8 cellular contexts compared by ENCODE assay signal in the genomic region with DNA sequence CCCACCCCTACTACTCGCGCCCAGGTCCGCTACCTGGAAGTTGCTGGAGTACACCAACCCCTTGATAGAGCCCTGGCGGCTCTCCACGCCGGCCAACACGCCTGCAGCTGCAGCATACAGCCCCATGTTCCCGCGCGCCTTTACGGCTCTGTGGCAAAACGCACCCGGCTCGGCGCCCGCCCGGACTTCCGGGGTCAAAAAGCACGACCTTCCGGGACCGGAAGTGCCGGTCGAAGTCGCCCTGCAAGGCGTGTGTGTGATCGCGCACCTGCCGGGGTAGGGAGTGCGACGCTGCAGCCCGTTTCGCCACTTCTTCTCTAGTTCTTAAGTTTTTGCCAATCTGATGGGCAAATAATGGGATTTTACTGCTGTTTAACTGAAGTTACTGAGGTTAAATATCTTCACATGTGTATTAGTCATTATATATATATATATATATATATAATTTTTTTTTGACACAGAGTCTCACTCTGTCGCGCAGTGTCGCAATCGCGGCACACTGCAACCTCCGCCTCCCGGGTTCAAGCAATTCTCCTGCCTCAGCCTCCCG. TPM values are rescaled to one million over a fixed set of nuclear protein-coding genes. Genes with fewer than 3 reads are reported as not detected.
DNase-seq lines count a peak whose midpoint lies in the region; ATAC-seq and TF ChIP-seq lines count a peak whose summit lies in the region.

Gene NSUN5 (minus strand): TSS at position 162 of the 550 bp plus-strand sequence. CDS start 36 bp downstream, at position 126.

- H3K27me3 ChIP-seq in left lung = no peaks in the 10 kb centered on the region

- H3K27ac ChIP-seq in coronary artery = peak within 1 kb of the TSS; percentile 56 to 78
- H3K27ac ChIP-seq in left lung = peak within 1 kb of the TSS in 1 of 2 donors; percentile 82

- H3K4me1 ChIP-seq in left lung = peaks cover 0 to 29% of the 10 kb centered on the region in 2 donors

- intact Hi-C loops in left lung (cut with DNase I) = no loop called here

- H3K4me3 ChIP-seq in coronary artery = peak within 1 kb of the TSS; percentile 92
- peak within 1 kb of the TSS; percentile 56 to 85 for H3K4me3 ChIP-seq in left lung

- DNase-seq in AG08396 (ENCODE audit: low spot score) (peak; percentile 87), NCI-H510A (lab: John Stamatoyannopoulos, UW) (peak; percentile 80), coronary artery (ENCODE audit: low spot score) (peak; percentile 84), left lung (peak; percentile 88 to 97)
- DNase-seq in activated CD4-positive, alpha-beta T cell treated with anti-CD3 and anti-CD28 coated beads for 4 hours = peak; percentile 81 to 87
- peak; percentile 84 to 88 for DNase-seq in stimulated activated CD4-positive, alpha-beta T cell treated with anti-CD3 and anti-CD28 coated beads, Interleukin-2, amount 100 ng/mL, for 48 hours

- peaks cover 0 to 34% of the 10 kb centered on the region in 2 donors for H3K36me3 ChIP-seq in left lung

- no peaks in the 10 kb centered on the region for H3K9me3 ChIP-seq in left lung

- ATAC-seq in HG03175 (IDR thresholded peaks at IDR 0.05; ENCODE audit: unreplicated experiment) (peak; percentile 91), left lung (peak; percentile 97)

- TF ChIP-seq CTCF in coronary artery (IDR thresholded peaks at IDR 0.05) (no peak), left lung (IDR thresholded peaks at IDR 0.05) (no peak)

- in situ Hi-C loops in GM18951 (cut with MboI; ENCODE audit: low sequenced_read_pairs, unreplicated experiment) = no loop called here

- peak; percentile 91 for TF ChIP-seq POLR2A in GM18951 (IDR thresholded peaks at IDR 0.05; ENCODE audit: extremely low read depth, insufficient read depth, insufficient read length)

RNA-seq across cellular contexts. Expression of gene NSUN5, which starts in this region (rescaled TPM):
- 10 to 100 TPM; 23.4 to 26.0 TPM for total RNA-seq in left lung
